Comparison of ENCODE assay signal across 8 cellular contexts in the genomic region with DNA sequence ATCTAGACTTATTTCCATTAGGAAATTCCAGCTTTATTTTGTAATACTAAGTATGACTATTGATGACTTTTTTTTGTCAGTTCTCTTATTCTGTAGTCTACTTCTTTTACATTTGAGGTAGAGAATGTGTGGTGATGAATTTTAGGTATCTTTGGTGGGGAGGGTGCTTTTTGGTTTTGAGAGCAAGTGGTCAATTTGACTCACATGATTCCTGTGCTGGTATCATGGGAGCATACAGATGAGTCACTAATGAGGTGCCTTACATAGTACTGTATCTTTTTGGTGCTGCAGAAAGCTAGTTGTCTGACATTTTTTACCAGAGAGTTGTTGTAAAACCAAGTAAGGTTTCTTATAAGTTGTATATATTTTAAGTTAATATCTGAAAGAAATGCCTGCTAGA.
DNase-seq lines count a peak whose midpoint lies in the region; ATAC-seq and FAIRE-seq lines count a peak whose summit lies in the region.

No MANE protein-coding gene starts in this region.

- peak; percentile 83 for ATAC-seq in GM18498 (IDR thresholded peaks at IDR 0.05; ENCODE audit: unreplicated experiment)
- peak; percentile 69 for ATAC-seq in GM21786 (IDR thresholded peaks at IDR 0.05; ENCODE audit: unreplicated experiment)
- ATAC-seq in memory B cell (ENCODE audit: low read depth): peak; percentile 49

- H3K27ac Mint-ChIP-seq in memory B cell: no peak overlapping the region

- no peak overlapping the region for H3K4me3 Mint-ChIP-seq in memory B cell

- H3K36me3 Mint-ChIP-seq in memory B cell: peaks cover 8% of the 10 kb centered on the region

- H3K9me3 Mint-ChIP-seq in memory B cell: peaks cover 2% of the 10 kb centered on the region

- H3K4me1 Mint-ChIP-seq in memory B cell: peaks cover 30% of the 10 kb centered on the region

- H3K27me3 Mint-ChIP-seq in memory B cell: no peaks in the 10 kb centered on the region

- peak; percentile 38 for DNase-seq in OCI-M1 (lab: John Stamatoyannopoulos, UW)
- DNase-seq in memory B cell (ENCODE audit: low spot score in 2 of 2): no peak
- no peak for DNase-seq in AML-193 (lab: John Stamatoyannopoulos, UW)
- DNase-seq in urothelium cell line (ENCODE audit: low spot score): no peak
- no peak for DNase-seq in activated CD4-positive, alpha-beta T cell treated with anti-CD3 and anti-CD28 coated beads, Interleukin-2, amount 50 U/mL, for 1 hour
- DNase-seq in hippocampal formation (lab: John Stamatoyannopoulos, UW): no peak

- FAIRE-seq in urothelium cell line (lab: Jason Lieb, UNC): no peak
